In genomic region chr11:2590951-2591754, GRCh38 we compare ENCODE assay signal across 13 cellular contexts.
DNase-seq lines count a peak whose midpoint lies in the region; ATAC-seq and TF ChIP-seq lines count a peak whose summit lies in the region.
"Had no signal": no experiment of that assay in that cellular context is flagged by ENCODE, and none has a peak within 500 bp of the region (broad histone marks: within the 10 kb centered on the region; RNA-seq: fewer than 3 reads in every experiment).

No MANE protein-coding gene starts in this region.

- H3K27me3 ChIP-seq in RWPE2 (ENCODE audit: insufficient read depth, poor library complexity, severe bottlenecking) (peaks cover 20% of the 10 kb centered on the region), psoas muscle (ENCODE audit: insufficient read depth in 3 of 3, low read length in 2 of 3) (peaks cover 0 to 2% (median 0%) of the 10 kb centered on the region in 3 donors)

- CTCF ChIA-PET in GM10248 (lab: Yijun Ruan, JAX) = no interaction called here

- H3K27ac ChIP-seq in RWPE2 (ENCODE audit: poor library complexity, severe bottlenecking) (no peak overlapping the region), psoas muscle (no peak overlapping the region)
- H3K27ac ChIP-seq: skin epidermis, thoracic aorta had no signal

- POLR2A ChIA-PET in GM10248 (lab: Yijun Ruan, JAX) = no interaction called here

- TF ChIP-seq CTCF in GM10248 (IDR thresholded peaks at IDR 0.05; ENCODE audit: control extremely low read depth, extremely low read depth, low read depth, missing control alignments) = no peak
- TF ChIP-seq CTCF in RWPE2 (IDR thresholded peaks at IDR 0.05; ENCODE audit: poor library complexity, severe bottlenecking) = no peak
- TF ChIP-seq CTCF in psoas muscle (IDR thresholded peaks at IDR 0.05) = no peak

- H3K36me3 ChIP-seq in RWPE2 (ENCODE audit: low read depth) (no peaks in the 10 kb centered on the region), psoas muscle (ENCODE audit: insufficient read depth in 1 of 2, low read depth in 1 of 2) (no peaks in the 10 kb centered on the region)
- H3K36me3 ChIP-seq: thoracic aorta had no signal

- no peak for ATAC-seq in RWPE2 (ENCODE audit: low read depth)
- ATAC-seq in psoas muscle = no peak
- ATAC-seq in GM21526 (IDR thresholded peaks at IDR 0.05; ENCODE audit: low FRiP score, unreplicated experiment) = no peak
- no peak for ATAC-seq in GM18909 (IDR thresholded peaks at IDR 0.05; ENCODE audit: poor library complexity, unreplicated experiment)

- H3K4me1 ChIP-seq in RWPE2 (ENCODE audit: insufficient read depth, poor library complexity, severe bottlenecking) (no peaks in the 10 kb centered on the region), psoas muscle (no peaks in the 10 kb centered on the region)

- intact Hi-C loops in psoas muscle (cut with DNase I) = no loop called here

- H3K9me3 ChIP-seq in RWPE2 (ENCODE audit: severe bottlenecking) (no peaks in the 10 kb centered on the region), psoas muscle (no peaks in the 10 kb centered on the region)
- H3K9me3 ChIP-seq: thoracic aorta had no signal

- DNase-seq in GM10248 (ENCODE audit: extremely low spot score) = peak; percentile 11
- DNase-seq in RWPE2 (ENCODE audit: low spot score) = peak; percentile 47
- DNase-seq in hypothalamus (lab: John Stamatoyannopoulos, UW) = peak in 44 of 51 donors; percentile 25 to 91 (median 72)
- peak; percentile 5 to 35 for DNase-seq in psoas muscle
- DNase-seq in NCI-H1105 treated with DMSO at 0.1 percent for 48 hours (lab: John Stamatoyannopoulos, UW) = no peak
- no peak for DNase-seq in SHP77 treated with DMSO at 0.1 percent for 48 hours (lab: John Stamatoyannopoulos, UW)
- DNase-seq: CD4-positive, alpha-beta memory T cell; GDM1; NCI-H187 treated with DMSO at 0.1 percent for 48 hours had no signal

- WGBS in psoas muscle, 3 donors = 81 to 87% (median 85%) methylated on average over 28 of the region's 28 CpGs

- H3K4me3 ChIP-seq in RWPE2 (ENCODE audit: severe bottlenecking) (no peak overlapping the region), psoas muscle (no peak overlapping the region)
- H3K4me3 ChIP-seq: skin epidermis, thoracic aorta had no signal

Comparison
In these comparisons a context has a peak if more than half of its experiments do, and no peak if none do; other contexts are left out.
1. DNase-seq: peak in GM10248 (single experiment), RWPE2 (single experiment), hypothalamus (44 of 51) and psoas muscle (2 of 2); none in NCI-H1105 treated with DMSO at 0.1 percent for 48 hours (single experiment) and SHP77 treated with DMSO at 0.1 percent for 48 hours (single experiment).